27 cellular contexts compared by ENCODE assay signal in the genomic region with DNA sequence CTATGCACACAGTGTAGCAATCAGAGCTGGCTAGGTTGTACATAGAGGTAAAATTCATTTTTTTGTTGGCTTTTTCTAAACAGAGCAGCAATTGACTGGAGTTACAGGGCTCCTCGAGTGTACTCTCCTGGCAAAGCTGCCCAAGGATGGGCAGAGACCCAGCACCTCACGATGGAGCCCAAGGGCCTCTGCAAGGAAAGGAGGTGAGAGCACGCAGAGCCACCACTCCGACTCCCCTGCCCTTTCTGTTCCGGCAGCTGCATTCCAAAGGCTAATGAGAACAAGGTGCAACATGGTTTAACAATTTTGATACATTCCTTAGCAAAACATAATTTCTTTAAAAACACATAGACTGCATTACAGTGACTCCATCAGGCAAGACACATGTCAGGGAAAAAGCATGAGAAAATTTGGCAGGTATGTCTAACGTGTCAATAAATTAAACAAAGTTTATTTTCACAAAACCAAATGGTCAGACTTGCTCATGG. TPM values are rescaled to one million over a fixed set of nuclear protein-coding genes. Genes with fewer than 3 reads are reported as not detected.
DNase-seq lines count a peak whose midpoint lies in the region; ATAC-seq and TF ChIP-seq lines count a peak whose summit lies in the region.
"Had no signal": no experiment of that assay in that cellular context is flagged by ENCODE, and none has a peak within 500 bp of the region (broad histone marks: within the 10 kb centered on the region; RNA-seq: fewer than 3 reads in every experiment).

No MANE protein-coding gene starts in this region.

- no peaks in the 10 kb centered on the region for H3K9me3 ChIP-seq in SK-N-SH
- H3K9me3 ChIP-seq: esophagus squamous epithelium, mucosa of descending colon, spleen had no signal

- H3K36me3 ChIP-seq in SK-N-SH (replicated peaks in 1 of 2; ENCODE audit: control insufficient read depth in 1 of 2, insufficient read depth in 2 of 2, low read length in 1 of 2): no peaks in the 10 kb centered on the region
- H3K36me3 ChIP-seq: esophagus squamous epithelium, spleen had no signal

- H3K4me3 Mint-ChIP-seq in chondrocyte (ENCODE audit: unreplicated experiment) (no peak overlapping the region), T-cell (no peak overlapping the region)
- H3K4me3 Mint-ChIP-seq in activated T-helper 2 cell treated with anti-CD3 and anti-CD28 coated beads, Interferon-gamma antibody, Interleukin-2, Interleukin-4, amounts not matched to agents 10 μg/mL and 5 μg/mL and 100 μg/mL, durations not matched to agents 14 hours and 24 hours and 36 hours (ENCODE audit: low read depth): no peak overlapping the region
- H3K4me3 Mint-ChIP-seq: activated naive CD4-positive, alpha-beta T cell treated with anti-CD3 and anti-CD28 coated beads, Interleukin-2, amount 50 U/mL, for 24 hours; activated T-cell treated with anti-CD3 and anti-CD28 coated beads, Interleukin-2, amount 50 U/mL, for 72 hours; effector memory CD8-positive, alpha-beta T cell had no signal

- H3K4me1 Mint-ChIP-seq in chondrocyte (ENCODE audit: low read depth) (peaks cover 26% of the 10 kb centered on the region), T-cell (peaks cover 3 to 9% (median 4%) of the 10 kb centered on the region in 3 donors)
- H3K4me1 Mint-ChIP-seq in activated T-helper 2 cell treated with anti-CD3 and anti-CD28 coated beads, Interferon-gamma antibody, Interleukin-2, Interleukin-4, amounts not matched to agents 10 μg/mL and 5 μg/mL and 100 μg/mL, durations not matched to agents 14 hours and 24 hours and 36 hours (ENCODE audit: low read depth): no peaks in the 10 kb centered on the region
- H3K4me1 Mint-ChIP-seq: activated naive CD4-positive, alpha-beta T cell treated with anti-CD3 and anti-CD28 coated beads, Interleukin-2, amount 50 U/mL, for 24 hours had no signal

- H3K4me3 ChIP-seq in SK-N-SH (ENCODE audit: low read depth in 2 of 2, low read length in 1 of 2): no peak overlapping the region
- H3K4me3 ChIP-seq: esophagus squamous epithelium, mucosa of descending colon, spleen had no signal

- intact Hi-C loops in activated T-helper 2 cell treated with anti-CD3 and anti-CD28 coated beads, Interferon-gamma antibody, Interleukin-2, Interleukin-4, amounts not matched to agents 10 μg/mL and 5 μg/mL and 100 μg/mL, durations not matched to agents 14 hours and 24 hours and 36 hours (cut with micrococcal nuclease): no loop called here

- TF ChIP-seq RAD21 in SK-N-SH (IDR thresholded peaks at IDR 0.05; ENCODE audit: low read length): no peak

- H3K9ac ChIP-seq in SK-N-SH: no peak overlapping the region

- H3K27ac ChIP-seq in SK-N-SH (ENCODE audit: low read depth in 2 of 2, low read length in 1 of 2): no peak overlapping the region; a peak in 1 of 4 replicates
- H3K27ac ChIP-seq: C4-2B, esophagus squamous epithelium, spleen had no signal

- TF ChIP-seq CTCF in SK-N-SH (IDR thresholded peaks at IDR 0.05) (no peak), chondrocyte (IDR thresholded peaks at IDR 0.05) (peak; percentile 70), GM13976 (IDR thresholded peaks at IDR 0.05; ENCODE audit: borderline replicate concordance, control extremely low read depth, extremely low read depth, insufficient read depth, missing control alignments) (no peak)

- no peaks in the 10 kb centered on the region for H3K79me2 ChIP-seq in SK-N-SH (ENCODE audit: insufficient read depth)

- no peaks in the 10 kb centered on the region; a peak in 2 of 4 replicates for H3K4me1 ChIP-seq in SK-N-SH (ENCODE audit: control insufficient read depth in 1 of 2, insufficient read depth in 2 of 2, low read depth in 1 of 2, low read length in 1 of 2)
- H3K4me1 ChIP-seq: spleen had no signal

- H3K36me3 Mint-ChIP-seq in chondrocyte (ENCODE audit: low read depth) (peaks cover 5% of the 10 kb centered on the region), T-cell (no peaks in the 10 kb centered on the region)
- H3K36me3 Mint-ChIP-seq in activated T-helper 2 cell treated with anti-CD3 and anti-CD28 coated beads, Interferon-gamma antibody, Interleukin-2, Interleukin-4, amounts not matched to agents 10 μg/mL and 5 μg/mL and 100 μg/mL, durations not matched to agents 14 hours and 24 hours and 36 hours (ENCODE audit: low read depth): no peaks in the 10 kb centered on the region
- H3K36me3 Mint-ChIP-seq: activated naive CD4-positive, alpha-beta T cell treated with anti-CD3 and anti-CD28 coated beads, Interleukin-2, amount 50 U/mL, for 24 hours had no signal

- H3F3A ChIP-seq in SK-N-SH (replicated peaks; ENCODE audit: insufficient read depth): no peaks in the 10 kb centered on the region

- POLR2A ChIA-PET in SK-N-SH (lab: Yijun Ruan, JAX) (no interaction called here), T-cell (lab: Charles Lee) (no interaction called here)

- H3K27me3 Mint-ChIP-seq in chondrocyte (ENCODE audit: low read depth) (no peaks in the 10 kb centered on the region), T-cell (no peaks in the 10 kb centered on the region)
- H3K27me3 Mint-ChIP-seq in activated T-helper 2 cell treated with anti-CD3 and anti-CD28 coated beads, Interferon-gamma antibody, Interleukin-2, Interleukin-4, amounts not matched to agents 10 μg/mL and 5 μg/mL and 100 μg/mL, durations not matched to agents 14 hours and 24 hours and 36 hours (ENCODE audit: low read depth): peaks cover 3% of the 10 kb centered on the region
- H3K27me3 Mint-ChIP-seq: activated naive CD4-positive, alpha-beta T cell treated with anti-CD3 and anti-CD28 coated beads, Interleukin-2, amount 50 U/mL, for 24 hours had no signal

- H3K9me3 Mint-ChIP-seq in chondrocyte (ENCODE audit: low read depth) (peaks cover 18% of the 10 kb centered on the region), T-cell (peaks cover 0 to 4% (median 0%) of the 10 kb centered on the region in 3 donors)
- no peaks in the 10 kb centered on the region for H3K9me3 Mint-ChIP-seq in activated T-helper 2 cell treated with anti-CD3 and anti-CD28 coated beads, Interferon-gamma antibody, Interleukin-2, Interleukin-4, amounts not matched to agents 10 μg/mL and 5 μg/mL and 100 μg/mL, durations not matched to agents 14 hours and 24 hours and 36 hours
- H3K9me3 Mint-ChIP-seq: effector memory CD8-positive, alpha-beta T cell had no signal

- ATAC-seq in SK-N-SH treated with all-trans-retinoic acid at 6 μM for 48 hours (peak; percentile 48), T-cell (replicated peaks in 1 of 4) (no peak)
- ATAC-seq: activated T-cell treated with anti-CD3 and anti-CD28 coated beads, Interleukin-2, amount 50 U/mL, for 72 hours; effector memory CD8-positive, alpha-beta T cell; left lobe of liver; mucosa of descending colon; Panc1 had no signal

- CTCF ChIA-PET in SK-N-SH (lab: Yijun Ruan, JAX) (no interaction called here), T-cell (lab: Charles Lee) (no interaction called here)

- no peak for DNase-seq in SK-N-SH
- no peak for DNase-seq in chondrocyte (ENCODE audit: low spot score)
- DNase-seq in medulla oblongata (ENCODE audit: extremely low spot score): peak; percentile 27
- no peak for DNase-seq in T-helper 1 cell
- no peak for DNase-seq in GM13976 (ENCODE audit: low spot score)
- DNase-seq in T-cell: no peak
- no peak for DNase-seq in activated T-helper 2 cell treated with anti-CD3 and anti-CD28 coated beads, Interferon-gamma antibody, Interleukin-2, Interleukin-4, amounts not matched to agents 10 μg/mL and 5 μg/mL and 100 μg/mL, durations not matched to agents 14 hours and 24 hours and 36 hours (ENCODE audit: low spot score)
- DNase-seq: activated CD8-positive, alpha-beta memory T cell treated with anti-CD3 and anti-CD28 coated beads for 24 hours; activated T-cell treated with anti-CD3 and anti-CD28 coated beads, Interleukin-2, amount 50 U/mL, for 72 hours; effector memory CD8-positive, alpha-beta T cell; esophagus squamous epithelium; GOT3; KG1; mucosa of descending colon; NCI-H1048; NCI-H2081; NCI-H446 treated with DMSO at 0.1 percent for 48 hours; NK-92 treated with Interleukin-12 subunit alpha and Interleukin-12 subunit beta, amount 100 ng/mL, for 24 hours; spleen had no signal

- H3K27ac Mint-ChIP-seq in chondrocyte (ENCODE audit: unreplicated experiment): no peak overlapping the region
- H3K27ac Mint-ChIP-seq in T-cell: no peak overlapping the region
- no peak overlapping the region for H3K27ac Mint-ChIP-seq in activated T-helper 2 cell treated with anti-CD3 and anti-CD28 coated beads, Interferon-gamma antibody, Interleukin-2, Interleukin-4, amounts not matched to agents 10 μg/mL and 5 μg/mL and 100 μg/mL, durations not matched to agents 14 hours and 24 hours and 36 hours
- H3K27ac Mint-ChIP-seq: activated naive CD4-positive, alpha-beta T cell treated with anti-CD3 and anti-CD28 coated beads, Interleukin-2, amount 50 U/mL, for 24 hours; effector memory CD8-positive, alpha-beta T cell had no signal

- no peaks in the 10 kb centered on the region for H3K9me2 ChIP-seq in SK-N-SH

- in situ Hi-C loops in GM13976 (cut with MboI; ENCODE audit: low sequenced_read_pairs, unreplicated experiment): no loop called here

- WGBS in SK-N-SH (ENCODE audit: low lambda C conversion rate): 72% methylated on average over 6 of the region's 6 CpGs

- no peak for TF ChIP-seq EP300 in SK-N-SH (IDR thresholded peaks at IDR 0.05; ENCODE audit: borderline replicate concordance in 1 of 2, low read depth in 1 of 2, low read length in 1 of 2)

- H3K27me3 ChIP-seq in SK-N-SH (ENCODE audit: insufficient read depth): no peaks in the 10 kb centered on the region
- H3K27me3 ChIP-seq: esophagus squamous epithelium, spleen had no signal

- no peaks in the 10 kb centered on the region for H4K20me1 ChIP-seq in SK-N-SH (ENCODE audit: insufficient read depth)

- no peak overlapping the region for H3K4me2 ChIP-seq in SK-N-SH

- no peak overlapping the region for H2AFZ ChIP-seq in SK-N-SH (ENCODE audit: low read depth)

TF ChIP-seq in SK-N-SH treated with all-trans-retinoic acid at 6 μM for 48 hours, 23 proteins besides CTCF, POLR2A, EP300 and RAD21:
- no peak for TF ChIP-seq RARB (CRISPR knock-in tag; IDR thresholded peaks at IDR 0.05)

TF ChIP-seq in SK-N-SH, 30 proteins besides CTCF, POLR2A, EP300 and RAD21 (continues in another document):
- TF ChIP-seq, protein P1, sequence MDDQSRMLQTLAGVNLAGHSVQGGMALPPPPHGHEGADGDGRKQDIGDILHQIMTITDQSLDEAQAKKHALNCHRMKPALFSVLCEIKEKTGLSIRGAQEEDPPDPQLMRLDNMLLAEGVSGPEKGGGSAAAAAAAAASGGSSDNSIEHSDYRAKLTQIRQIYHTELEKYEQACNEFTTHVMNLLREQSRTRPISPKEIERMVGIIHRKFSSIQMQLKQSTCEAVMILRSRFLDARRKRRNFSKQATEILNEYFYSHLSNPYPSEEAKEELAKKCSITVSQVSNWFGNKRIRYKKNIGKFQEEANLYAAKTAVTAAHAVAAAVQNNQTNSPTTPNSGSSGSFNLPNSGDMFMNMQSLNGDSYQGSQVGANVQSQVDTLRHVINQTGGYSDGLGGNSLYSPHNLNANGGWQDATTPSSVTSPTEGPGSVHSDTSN (IDR thresholded peaks at IDR 0.05): no peak

RNA-seq across cellular contexts. Expression of a gene that starts 47.5 kb away (rescaled TPM):
- polyA plus RNA-seq in SK-N-SH (2012; rRNA removed): 0.03 TPM in 1 of 2 replicates, not detected in the other
- 0.01 TPM in 2 replicates for polyA plus RNA-seq in SK-N-SH (2012; cell fraction: cytosol; rRNA removed)
- polyA plus RNA-seq in SK-N-SH (2012; cell fraction: nucleus; rRNA removed): 0.08 and 0.18 TPM in 2 replicates
- total RNA-seq in chondrocyte (0.17 TPM in 1 of 3 replicates, not detected in the others), T-cell (under 1 TPM in 4 of 5 donors, not detected in 1; 0.19 to 0.79 (median 0.41) TPM)
- total RNA-seq in activated T-helper 2 cell treated with anti-CD3 and anti-CD28 coated beads, Interferon-gamma antibody, Interleukin-2, Interleukin-4, amounts not matched to agents 10 μg/mL and 5 μg/mL and 100 μg/mL, durations not matched to agents 14 hours and 24 hours and 36 hours: not detected in 2 replicates
- total RNA-seq: A172; activated T-cell treated with anti-CD3 and anti-CD28 coated beads, Interleukin-2, amount 50 U/mL, for 72 hours; astrocyte; esophagus squamous epithelium; HT-29; left lobe of liver had no signal
